ENCODE assay signal across 9 cellular contexts in the genomic region with DNA sequence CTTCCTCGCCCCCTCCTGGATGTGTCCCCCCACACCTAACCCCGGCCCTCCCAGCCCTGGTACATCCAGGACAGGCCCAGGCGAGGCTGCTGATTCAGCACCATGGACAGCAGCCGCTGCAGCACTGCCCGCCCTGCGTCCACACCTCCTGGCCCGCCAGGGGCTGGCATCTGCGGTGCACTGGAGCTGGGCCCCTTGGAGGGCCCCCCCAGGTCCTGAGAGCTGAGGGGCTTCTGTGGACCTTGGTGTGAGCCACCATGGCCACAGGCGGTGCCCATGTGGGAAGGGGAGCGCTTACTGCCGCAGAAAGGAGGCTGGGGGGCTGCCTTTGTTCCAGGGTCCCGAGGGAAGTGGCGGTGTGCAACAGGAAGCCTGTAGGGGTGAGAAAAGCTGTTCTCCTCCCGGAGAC. TPM values are rescaled to one million over a fixed set of nuclear protein-coding genes. Genes with fewer than 3 reads are reported as not detected.
DNase-seq lines count a peak whose midpoint lies in the region; ATAC-seq, FAIRE-seq and TF ChIP-seq lines count a peak whose summit lies in the region.
"Had no signal": no experiment of that assay in that cellular context is flagged by ENCODE, and none has a peak within 500 bp of the region (broad histone marks: within the 10 kb centered on the region; RNA-seq: fewer than 3 reads in every experiment).

No MANE protein-coding gene starts in this region.

- H3K4me1 Mint-ChIP-seq in T-helper 17 cell = no peaks in the 10 kb centered on the region

- H3K27me3 ChIP-seq in body of pancreas (no peaks in the 10 kb centered on the region), thoracic aorta (replicated peaks; ENCODE audit: insufficient read depth) (no peaks in the 10 kb centered on the region)

- FAIRE-seq in HTR-8/SVneo (lab: Jason Lieb, UNC) = no peak

- H3K9me3 ChIP-seq in T-helper 17 cell (ENCODE audit: control insufficient read depth, low read length, poor library complexity, severe bottlenecking) (no peaks in the 10 kb centered on the region), body of pancreas (no peaks in the 10 kb centered on the region), thoracic aorta (no peaks in the 10 kb centered on the region)

- TF ChIP-seq CTCF in GM20000 (IDR thresholded peaks at IDR 0.05; ENCODE audit: extremely low read depth, missing control alignments) (no peak), body of pancreas (IDR thresholded peaks at IDR 0.05) (no peak), thoracic aorta (IDR thresholded peaks at IDR 0.05) (peak; percentile 10)

- ATAC-seq in T-helper 17 cell (peak; percentile 60), body of pancreas (peak; percentile 68), thoracic aorta (ENCODE audit: insufficient number of reproducible peaks, low FRiP score, low read depth) (no peak)

- no peak overlapping the region for H3K4me3 ChIP-seq in body of pancreas
- H3K4me3 ChIP-seq in thoracic aorta = no peak overlapping the region

- H3K4me3 Mint-ChIP-seq in T-helper 17 cell = no peak overlapping the region

- peak; percentile 81 for DNase-seq in GM20000 (ENCODE audit: low spot score)
- peak; percentile 16 to 42 (median 40) for DNase-seq in T-helper 17 cell
- DNase-seq in body of pancreas = peak; percentile 59 to 73 (median 64)
- DNase-seq in lung microvascular endothelial cell (ENCODE audit: low read depth in 2 of 2) = peak; percentile 51 to 68
- no peak for DNase-seq in thoracic aorta (ENCODE audit: low spot score)
- no peak for DNase-seq in inferior parietal cortex (ENCODE audit: extremely low spot score)
- DNase-seq in NCI-H2196 treated with DMSO at 0.1 percent for 48 hours (lab: John Stamatoyannopoulos, UW; ENCODE audit: unreplicated experiment) = no peak
- DNase-seq in HTR-8/SVneo (ENCODE audit: insufficient read length, low spot score) = no peak

- H3K36me3 ChIP-seq in body of pancreas (replicated peaks in 1 of 2; ENCODE audit: insufficient read depth in 1 of 2, low read depth in 2 of 2) (no peaks in the 10 kb centered on the region), thoracic aorta (no peaks in the 10 kb centered on the region)

- no peaks in the 10 kb centered on the region for H3K36me3 Mint-ChIP-seq in T-helper 17 cell (ENCODE audit: low read depth)

- WGBS in body of pancreas, 2 donors = 20 to 30% methylated on average over 3 to 14 of the region's 14 CpGs

- no peak overlapping the region for H3K27ac Mint-ChIP-seq in T-helper 17 cell

- TF ChIP-seq POLR2A in body of pancreas (IDR thresholded peaks at IDR 0.05) = no peak

- intact Hi-C loops in body of pancreas (cut with DNase I) = no loop called here

- H3K4me1 ChIP-seq in body of pancreas (peaks cover 2% of the 10 kb centered on the region), thoracic aorta (ENCODE audit: control insufficient read depth in 1 of 2, low read depth in 2 of 2) (peaks cover 0 to 2% of the 10 kb centered on the region in 2 donors)

- peaks cover 12% of the 10 kb centered on the region for H3K27me3 Mint-ChIP-seq in T-helper 17 cell

- H3K27ac ChIP-seq in body of pancreas = no peak overlapping the region
- no peak overlapping the region for H3K27ac ChIP-seq in thoracic aorta

RNA-seq across cellular contexts. Expression of gene CACNA1H, which starts 35.9 kb away (rescaled TPM):
- total RNA-seq in T-helper 17 cell = 1 to 10 TPM; 8.6 to 9.5 TPM
- 10 to 100 TPM in 1 of 2 donors, 1 to 10 TPM in 1; 7.3 to 15.2 TPM for total RNA-seq in body of pancreas
- total RNA-seq in lung microvascular endothelial cell = under 0.01 TPM in 2 replicates
- total RNA-seq in thoracic aorta = 10 to 100 TPM; 14.7 to 33.0 TPM

RNA-seq across cellular contexts. Expression of gene TPSG1, which starts 36.3 kb away (rescaled TPM):
- total RNA-seq in T-helper 17 cell (not detected), body of pancreas (not detected), lung microvascular endothelial cell (not detected in 2 replicates), thoracic aorta (under 1 TPM in 1 of 2 donors, not detected in 1; 0.54 TPM)
- total RNA-seq: temporal lobe had no signal

RNA-seq across cellular contexts. Expression of gene TPSB2, which starts 41.2 kb away (rescaled TPM):
- total RNA-seq in T-helper 17 cell (not detected), body of pancreas (10 to 100 TPM in 1 of 2 donors, 1 to 10 TPM in 1; 4.4 to 21.8 TPM), lung microvascular endothelial cell (not detected in 2 replicates), thoracic aorta (100 to 1,000 TPM in 1 of 2 donors, 10 to 100 TPM in 1; 58.3 to 198 TPM)
- total RNA-seq: temporal lobe had no signal

RNA-seq across cellular contexts. Expression of gene TPSAB1, which starts 51.7 kb away (rescaled TPM):
- not detected for total RNA-seq in T-helper 17 cell
- 10 to 100 TPM; 23.6 to 53.4 TPM for total RNA-seq in body of pancreas
- total RNA-seq in lung microvascular endothelial cell = not detected in 2 replicates
- total RNA-seq in thoracic aorta = 100 to 1,000 TPM in 1 of 2 donors, 10 to 100 TPM in 1; 26.0 to 164 TPM
- total RNA-seq: temporal lobe had no signal

Comparison
In these comparisons a context has a peak if more than half of its experiments do, and no peak if none do; other contexts are left out.
1. DNase-seq: peak in GM20000 (single experiment), T-helper 17 cell (3 of 3), body of pancreas (4 of 4) and lung microvascular endothelial cell (2 of 2); none in thoracic aorta (single experiment), inferior parietal cortex (single experiment), NCI-H2196 treated with DMSO at 0.1 percent for 48 hours (single experiment) and HTR-8/SVneo (single experiment).